Comparison of ENCODE assay signal across 2 cellular contexts in genomic region chr20:32831982-32832381, GRCh38.
TF ChIP-seq lines count a peak whose summit lies in the region.

No MANE protein-coding gene starts in this region.

TF ChIP-seq in HEK293, 187 proteins besides CTCF, POLR2A, EP300 and RAD21:
- no peak for TF ChIP-seq ZNF350 (tag by site-specific recombination; IDR thresholded peaks at IDR 0.05)
- TF ChIP-seq ZBTB44 (tag by site-specific recombination; IDR thresholded peaks at IDR 0.05): no peak
- TF ChIP-seq ZNF416 (tag by site-specific recombination; IDR thresholded peaks at IDR 0.05): no peak
- TF ChIP-seq ZNF624 (tag by site-specific recombination; IDR thresholded peaks at IDR 0.05): no peak
- TF ChIP-seq PRDM6 (tag by site-specific recombination; IDR thresholded peaks at IDR 0.05): peak; percentile 33; the same call in 1 of the 2 replicates
- no peak for TF ChIP-seq EGR2 (tag by site-specific recombination; IDR thresholded peaks at IDR 0.05; ENCODE audit: low read depth)
- TF ChIP-seq ZSCAN23 (tag by site-specific recombination; IDR thresholded peaks at IDR 0.05): no peak

TF ChIP-seq in GM12878, 131 proteins besides CTCF, POLR2A, EP300 and RAD21:
- TF ChIP-seq IRF4 (IDR thresholded peaks at IDR 0.05; ENCODE audit: low read depth, low read length): no peak
- TF ChIP-seq SPI1 (IDR thresholded peaks at IDR 0.05; ENCODE audit: borderline replicate concordance, insufficient read depth, low read depth, low read length): no peak
- no peak for TF ChIP-seq TCF3 (IDR thresholded peaks at IDR 0.05; ENCODE audit: borderline replicate concordance, insufficient read depth, low read depth, low read length)
- no peak for TF ChIP-seq CBX5 (IDR thresholded peaks at IDR 0.05; ENCODE audit: low read depth)
- TF ChIP-seq ESRRA (IDR thresholded peaks at IDR 0.05; ENCODE audit: low read length): no peak
- TF ChIP-seq POLR2AphosphoS5 (IDR thresholded peaks at IDR 0.05; ENCODE audit: low read length): no peak
